Comparison of ENCODE assay signal across 8 cellular contexts in genomic region chr19:17996826-17997316, GRCh38. TPM values are rescaled to one million over a fixed set of nuclear protein-coding genes. Genes with fewer than 3 reads are reported as not detected.
DNase-seq lines count a peak whose midpoint lies in the region; ATAC-seq and TF ChIP-seq lines count a peak whose summit lies in the region.

No MANE protein-coding gene starts in this region.

- H3K36me3 Mint-ChIP-seq in GM23338 (ENCODE audit: low read depth) = no peaks in the 10 kb centered on the region; the same call in 2 of the 3 replicates

- no peaks in the 10 kb centered on the region for H3K9me3 ChIP-seq in BLaER1

- H3K36me3 ChIP-seq in BLaER1 (no peaks in the 10 kb centered on the region), GM23338 (ENCODE audit: insufficient read depth) (no peaks in the 10 kb centered on the region), brain microvascular endothelial cell (replicated peaks) (no peaks in the 10 kb centered on the region)

- H3K4me1 ChIP-seq in BLaER1 (peaks cover 15% of the 10 kb centered on the region), GM23338 (ENCODE audit: insufficient read depth) (peaks cover 6% of the 10 kb centered on the region; the same call in 1 of the 2 replicates)

- TF ChIP-seq CTCF in GM23338 (conservative IDR thresholded peaks at IDR 0.05; ENCODE audit: low read depth in 2 of 2) (peak; percentile 83 to 99), WI38 (IDR thresholded peaks at IDR 0.05; ENCODE audit: low read depth, low read length) (peak; percentile 84), brain microvascular endothelial cell (IDR thresholded peaks at IDR 0.05; ENCODE audit: low read depth, low read length, missing control alignments) (peak; percentile 96)

- H3K4me2 ChIP-seq in BLaER1 (peak overlapping the region; percentile 31; the same call in 1 of the 2 replicates), GM23338 (no peak overlapping the region)

- H3F3A ChIP-seq in GM23338 (replicated peaks; ENCODE audit: low read depth) = no peaks in the 10 kb centered on the region

- peaks cover 6% of the 10 kb centered on the region for H3K4me1 Mint-ChIP-seq in GM23338

- H3K9me3 Mint-ChIP-seq in GM23338 = peaks cover 3% of the 10 kb centered on the region; the same call in 1 of the 3 replicates

- no peak overlapping the region for H3K27ac ChIP-seq in BLaER1
- H3K27ac ChIP-seq in GM23338 (ENCODE audit: low read depth) = no peak overlapping the region
- no peak overlapping the region for H3K27ac ChIP-seq in brain microvascular endothelial cell

- no peaks in the 10 kb centered on the region for H3K27me3 ChIP-seq in BLaER1
- peaks cover 26% of the 10 kb centered on the region for H3K27me3 ChIP-seq in GM23338 (ENCODE audit: insufficient read depth)
- no peaks in the 10 kb centered on the region for H3K27me3 ChIP-seq in brain microvascular endothelial cell (replicated peaks)

- H4K20me1 ChIP-seq in BLaER1 (peaks cover 1% of the 10 kb centered on the region), GM23338 (replicated peaks; ENCODE audit: insufficient read depth) (no peaks in the 10 kb centered on the region)

- ATAC-seq in GM23338 (peak; percentile 79), GM21515 (IDR thresholded peaks at IDR 0.05; ENCODE audit: unreplicated experiment) (no peak)

- H3K9ac ChIP-seq in BLaER1 = no peak overlapping the region

- H3K27ac Mint-ChIP-seq in GM23338 = no peak overlapping the region

- no peaks in the 10 kb centered on the region for H3K79me2 ChIP-seq in GM23338 (replicated peaks; ENCODE audit: insufficient read depth)

- in situ Hi-C loops in brain microvascular endothelial cell (cut with HindIII; ENCODE audit: low pct_ligation_motif_present, low sequenced_read_pairs) = no loop called here

- no peaks in the 10 kb centered on the region for H3K9me2 ChIP-seq in GM23338 (ENCODE audit: insufficient read depth)

- H3K4me3 Mint-ChIP-seq in GM23338 = no peak overlapping the region; the same call in 2 of the 3 replicates

- no peak overlapping the region for H3K4me3 ChIP-seq in BLaER1
- no peak overlapping the region for H3K4me3 ChIP-seq in GM23338
- no peak overlapping the region for H3K4me3 ChIP-seq in WI38 (ENCODE audit: low read depth, low read length)
- H3K4me3 ChIP-seq in brain microvascular endothelial cell (ENCODE audit: low read depth, low read length) = no peak overlapping the region

- peak; percentile 85 for DNase-seq in GM23338 (ENCODE audit: low spot score)
- peak; percentile 39 for DNase-seq in NCI-H2171 (lab: John Stamatoyannopoulos, UW)
- DNase-seq in brain microvascular endothelial cell = peak; percentile 68
- DNase-seq in iris pigment epithelial cell (ENCODE audit: low read depth) = peak; percentile 44
- DNase-seq in stimulated activated CD4-positive, alpha-beta T cell treated with anti-CD3 and anti-CD28 coated beads, Interleukin-1b, Interleukin-23, amount 100 ng/mL, for 24 hours (ENCODE audit: low read depth in 4 of 4, low spot score in 1 of 4) = peak; percentile 76 to 81 (median 80)

- H3K27me3 Mint-ChIP-seq in GM23338 (ENCODE audit: insufficient read depth, low read depth, poor library complexity) = peaks cover 22% of the 10 kb centered on the region

- no peak overlapping the region for H2AFZ ChIP-seq in GM23338

TF ChIP-seq in GM23338, 12 proteins besides CTCF, POLR2A, EP300 and RAD21 (continues in another document):
- TF ChIP-seq ZNF331 (CRISPR knock-in tag; IDR thresholded peaks at IDR 0.05; ENCODE audit: low read depth) (no peak), ETS1 (IDR thresholded peaks at IDR 0.05) (no peak), EZH2phosphoT487 (IDR thresholded peaks at IDR 0.05; ENCODE audit: unreplicated experiment) (no peak), EZH2 (IDR thresholded peaks at IDR 0.05; ENCODE audit: low read depth, unreplicated experiment) (no peak), NANOG (IDR thresholded peaks at IDR 0.05; ENCODE audit: borderline replicate concordance) (no peak), POLR2AphosphoS5 (IDR thresholded peaks at IDR 0.05; ENCODE audit: low read depth) (no peak), ZNF114 (CRISPR knock-in tag; IDR thresholded peaks at IDR 0.05) (no peak), CREB1 (CRISPR knock-in tag; IDR thresholded peaks at IDR 0.05; ENCODE audit: low read depth) (no peak), STAT1 (IDR thresholded peaks at IDR 0.05; ENCODE audit: unreplicated experiment) (no peak), REST (IDR thresholded peaks at IDR 0.05; ENCODE audit: unreplicated experiment) (no peak)

RNA-seq across cellular contexts. Expression of gene ARRDC2, which starts 11.1 kb away (rescaled TPM):
- total RNA-seq in GM23338 (2014; rRNA removed; shearing (Covaris generic)) = 7.1 and 18.7 TPM in 2 replicates
- 2.4 and 3.2 TPM in 2 replicates for polyA plus RNA-seq in GM23338 (2016; fragmentation: Nextera tagmentation; extraction: Ambion mirVana)

RNA-seq across cellular contexts. Expression of gene KCNN1, which starts 30.0 kb away (rescaled TPM):
- 12.4 and 29.8 TPM in 2 replicates for total RNA-seq in GM23338 (2014; rRNA removed; shearing (Covaris generic))
- 2.2 and 3.3 TPM in 2 replicates for polyA plus RNA-seq in GM23338 (2016; fragmentation: Nextera tagmentation; extraction: Ambion mirVana)
